In the genomic region with DNA sequence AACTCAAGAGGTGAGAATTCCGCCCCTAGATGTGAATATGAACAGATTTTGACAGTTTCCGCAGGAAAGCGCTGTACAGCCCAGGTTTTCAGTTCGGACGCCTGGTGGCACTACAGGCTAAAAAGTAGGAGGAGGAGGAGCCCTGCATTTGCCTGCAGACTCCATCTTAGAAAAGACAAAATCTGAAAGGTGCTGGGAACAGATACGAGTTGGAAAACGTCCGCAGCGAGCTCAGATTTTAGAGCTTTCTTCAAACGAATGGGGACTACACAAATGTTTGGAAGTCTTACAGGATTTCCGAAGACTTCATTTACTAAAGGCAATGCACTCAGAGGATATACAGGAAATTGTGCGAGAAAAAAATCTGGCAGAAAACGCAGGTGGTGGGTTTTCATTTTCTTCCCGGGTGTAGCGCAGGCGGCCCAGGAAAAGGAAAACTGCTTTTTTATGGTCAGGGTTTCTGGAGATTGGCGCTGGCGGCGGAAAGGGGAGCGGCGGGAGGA, we compare ENCODE assay signal across 2 cellular contexts.
TF ChIP-seq lines count a peak whose summit lies in the region.

No MANE protein-coding gene starts in this region.

TF ChIP-seq in SK-N-SH treated with all-trans-retinoic acid at 6 μM for 48 hours, 23 proteins besides CTCF, POLR2A, EP300 and RAD21:
- TF ChIP-seq OSR1 (CRISPR knock-in tag; IDR thresholded peaks at IDR 0.05), result no peak
- no peak for TF ChIP-seq CSRNP3 (CRISPR knock-in tag; IDR thresholded peaks at IDR 0.05)
- no peak for TF ChIP-seq ISL1 (CRISPR knock-in tag; IDR thresholded peaks at IDR 0.05)
- no peak for TF ChIP-seq CSDC2 (CRISPR knock-in tag; IDR thresholded peaks at IDR 0.05)
- no peak for TF ChIP-seq TCF4 (CRISPR knock-in tag; IDR thresholded peaks at IDR 0.05; ENCODE audit: borderline replicate concordance)
- no peak for TF ChIP-seq ZFP3 (CRISPR knock-in tag; IDR thresholded peaks at IDR 0.05)
TF ChIP-seq in SK-N-SH treated with all-trans-retinoic acid at 6 μM for 48 hours: peak in this region for 0.

TF ChIP-seq in GM12878, 131 proteins besides CTCF, POLR2A, EP300 and RAD21:
- TF ChIP-seq USF1 (IDR thresholded peaks at IDR 0.05; ENCODE audit: borderline replicate concordance, extremely low read length, insufficient read depth, low read depth, low read length) (no peak), TARDBP (IDR thresholded peaks at IDR 0.05; ENCODE audit: borderline replicate concordance) (no peak), SMC3 (IDR thresholded peaks at IDR 0.05; ENCODE audit: borderline replicate concordance, low read length) (no peak), RUNX3 (IDR thresholded peaks at IDR 0.05; ENCODE audit: low read length) (no peak), BRCA1 (IDR thresholded peaks at IDR 0.05; ENCODE audit: low read depth, low read length) (no peak), YY1 (IDR thresholded peaks at IDR 0.05; ENCODE audit: low read depth, low read length) (peak; percentile 83)
